Comparison of ENCODE assay signal across 1 cellular context in genomic region chr12:54368709-54369596, GRCh38.
TF ChIP-seq lines count a peak whose summit lies in the region.

No MANE protein-coding gene starts in this region.

TF ChIP-seq in neural cell, 6 proteins besides CTCF, POLR2A, EP300 and RAD21 (continued from another document):
- TF ChIP-seq REST (IDR thresholded peaks at IDR 0.05; ENCODE audit: borderline replicate concordance) (no peak), EZH2 (IDR thresholded peaks at IDR 0.05; ENCODE audit: borderline replicate concordance, insufficient read depth, low read length, poor library complexity, severe bottlenecking) (no peak)
